Comparison of ENCODE assay signal across 8 cellular contexts in genomic region chr12:68565391-68565903, GRCh38. TPM values are rescaled to one million over a fixed set of nuclear protein-coding genes. Genes with fewer than 3 reads are reported as not detected.
A peak's percentile ranks its signal among the peaks of the same experiment; 100 is the strongest.
DNase-seq lines count a peak whose midpoint lies in the region; ATAC-seq and TF ChIP-seq lines count a peak whose summit lies in the region.

No MANE protein-coding gene starts in this region.

- intact Hi-C loops in adrenal gland (cut with DNase I) = no loop called here

- no peak for TF ChIP-seq CTCF in BJ (IDR thresholded peaks at IDR 0.05; ENCODE audit: insufficient read depth, low read depth, low read length)
- no peak for TF ChIP-seq CTCF in adrenal gland (IDR thresholded peaks at IDR 0.05)

- no peak overlapping the region for H3K4me3 ChIP-seq in BJ (ENCODE audit: low read depth, low read length)
- no peak overlapping the region for H3K4me3 ChIP-seq in adrenal gland

- H3K27me3 ChIP-seq in BJ (ENCODE audit: control insufficient read depth, insufficient read depth, low read length) (no peaks in the 10 kb centered on the region), adrenal gland (no peaks in the 10 kb centered on the region)

- CTCF ChIA-PET in BJ (lab: Yijun Ruan, JAX) = interaction anchor here (0.6 to 1.5 kb wide), 3 partner anchors 64 to 84 kb away, joined by 3 to 4 read pairs (median 3); no protein-coding TSS in a partner anchor

- WGBS in adrenal gland, 4 donors = 20 to 36% (median 22%) methylated on average over 1 of the region's 1 CpG

- peak overlapping the region in 3 of 5 donors; percentile 3 to 23 (median 4) for H3K27ac ChIP-seq in adrenal gland

- no peak for TF ChIP-seq POLR2A in adrenal gland (IDR thresholded peaks at IDR 0.05)

- peaks cover 18 to 40% of the 10 kb centered on the region in 2 donors for H3K4me1 ChIP-seq in adrenal gland (replicated peaks in 1 of 2)

- no peak for ATAC-seq in HG03520 (IDR thresholded peaks at IDR 0.05; ENCODE audit: unreplicated experiment)
- ATAC-seq in GM21447 (IDR thresholded peaks at IDR 0.05; ENCODE audit: unreplicated experiment) = no peak

- H3K9me3 ChIP-seq in adrenal gland (replicated peaks in 1 of 3) = no peaks in the 10 kb centered on the region

- POLR2A ChIA-PET in BJ (lab: Charles Lee) = no interaction called here

- DNase-seq in BJ (ENCODE audit: low read depth) = peak; percentile 96
- DNase-seq in HuH-7 (ENCODE audit: low spot score) = peak; percentile 21
- peak in 3 of 7 donors; percentile 22 to 31 (median 29) for DNase-seq in adrenal gland
- peak; percentile 70 for DNase-seq in kidney tubule cell (ENCODE audit: low spot score)
- no peak for DNase-seq in NCI-H524 (lab: John Stamatoyannopoulos, UW)
- DNase-seq in cerebellar nuclear complex (lab: John Stamatoyannopoulos, UW) = no peak

- H3K36me3 ChIP-seq in BJ (ENCODE audit: control insufficient read depth, insufficient read depth, low read length) (no peaks in the 10 kb centered on the region), adrenal gland (replicated peaks in 1 of 2) (no peaks in the 10 kb centered on the region)

RNA-seq across cellular contexts. Expression of gene RAP1B, which starts 45.3 kb away (rescaled TPM):
- polyA plus RNA-seq in BJ (2011; rRNA removed) = 210 and 353 TPM in 2 replicates
- polyA minus RNA-seq in BJ (2011; rRNA and poly(A)+ RNA removed) = 67.3 and 72.9 TPM in 2 replicates
- total RNA-seq in adrenal gland = 100 to 1,000 TPM; 113 to 302 (median 168) TPM
- polyA plus RNA-seq in adrenal gland = 100 to 1,000 TPM in 1 of 3 donors, 10 to 100 TPM in 2; 74.6 to 264 (median 80.3) TPM

Comparison
In these comparisons a context has a peak if more than half of its experiments do, and no peak if none do; other contexts are left out.
1. DNase-seq: peak in BJ (single experiment), HuH-7 (single experiment) and kidney tubule cell (single experiment); none in NCI-H524 (0 of 2) and cerebellar nuclear complex (0 of 2).